Comparison of ENCODE assay signal across 35 cellular contexts in the genomic region with DNA sequence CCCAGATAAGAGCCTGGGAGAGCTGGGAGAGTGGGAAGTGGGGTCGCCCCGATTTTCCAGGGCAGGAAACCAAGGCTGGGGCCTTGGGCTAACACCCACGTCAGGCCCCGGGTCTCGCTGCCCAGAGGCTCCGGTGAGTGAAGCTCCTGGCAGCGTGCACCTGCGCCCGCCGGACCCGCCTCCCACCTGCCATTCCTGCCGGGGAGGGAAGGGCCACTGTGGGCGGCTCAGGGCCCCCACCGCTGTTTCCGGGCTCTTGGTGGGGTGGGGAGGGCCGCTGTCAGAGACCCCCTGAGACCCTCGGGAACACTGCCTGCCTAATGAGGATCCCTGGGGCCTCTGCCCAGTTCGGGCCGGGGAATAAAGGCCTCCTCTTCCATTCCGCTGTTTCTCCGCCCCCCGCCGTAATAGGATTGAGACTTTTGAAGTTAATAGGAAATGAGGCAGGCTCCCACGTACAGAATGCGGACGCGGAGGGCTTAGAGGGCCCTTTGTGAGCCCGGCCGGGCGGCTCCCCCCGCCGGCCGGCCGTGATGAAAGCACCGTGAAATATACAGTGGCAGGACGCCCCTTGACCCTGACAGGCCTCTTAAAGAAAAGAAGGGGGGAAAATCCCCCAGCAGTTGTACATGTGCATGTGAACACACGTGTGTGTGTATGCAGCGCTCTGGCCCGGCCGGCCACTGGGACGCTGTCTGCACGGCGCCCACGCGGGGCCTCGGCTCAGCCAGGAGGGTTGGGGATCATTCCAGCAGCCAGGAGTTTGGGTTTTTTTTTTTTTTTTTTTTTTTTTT. TPM values are rescaled to one million over a fixed set of nuclear protein-coding genes. Genes with fewer than 3 reads are reported as not detected.
DNase-seq lines count a peak whose midpoint lies in the region; ATAC-seq, FAIRE-seq and TF ChIP-seq lines count a peak whose summit lies in the region.
"Had no signal": no experiment of that assay in that cellular context is flagged by ENCODE, and none has a peak within 500 bp of the region (broad histone marks: within the 10 kb centered on the region; RNA-seq: fewer than 3 reads in every experiment).

No MANE protein-coding gene starts in this region.

- POLR2A ChIA-PET in HepG2 (lab: Yijun Ruan, JAX): interaction anchor here (1.5 kb wide), 1 partner anchor 36 kb away, joined by 4 read pairs; a partner anchor contains a TSS

- H3K4me3 ChIP-seq in HepG2 (replicated peaks in 1 of 3; ENCODE audit: insufficient read depth in 1 of 3, low read depth in 2 of 3, low read length in 3 of 3) (peak overlapping the region in 1 of 3 experiments; percentile 23; a peak in 1 of 6 replicates), right lobe of liver (no peak overlapping the region)
- H3K4me3 ChIP-seq: cardiac muscle cell, hepatocyte, lung, skin epidermis, thoracic aorta, uterus had no signal

- TF ChIP-seq RAD21 in HepG2 (CRISPR knock-in tag; IDR thresholded peaks at IDR 0.05): no peak

- H3K9me3 Mint-ChIP-seq in neural crest cell: no peaks in the 10 kb centered on the region
- H3K9me3 Mint-ChIP-seq: activated CD4-positive, alpha-beta memory T cell treated with anti-CD3 and anti-CD28 coated beads for 36 hours; activated naive CD8-positive, alpha-beta T cell treated with anti-CD3 and anti-CD28 coated beads, Interleukin-2, amount 50 U/mL, for 24 hours; naive thymus-derived CD8-positive, alpha-beta T cell had no signal

- no peak for DNase-seq in HepG2 (ENCODE audit: low spot score)
- DNase-seq in right lobe of liver: no peak
- DNase-seq in NCI-H82 (lab: John Stamatoyannopoulos, UW): peak; percentile 65
- DNase-seq in neural crest cell (ENCODE audit: low read depth, low spot score): no peak
- no peak for DNase-seq in stimulated activated naive CD4-positive, alpha-beta T cell (lab: John Stamatoyannopoulos, UW)
- DNase-seq in RPMI8226: no peak
- DNase-seq: activated CD4-positive, alpha-beta memory T cell treated with anti-CD3 and anti-CD28 coated beads for 36 hours; activated CD8-positive, alpha-beta memory T cell treated with anti-CD3 and anti-CD28 coated beads, Interleukin-2, amount 50 U/mL, for 4 hours; activated naive CD4-positive, alpha-beta T cell; activated naive CD8-positive, alpha-beta T cell treated with anti-CD3 and anti-CD28 coated beads, Interleukin-2, amount 50 U/mL, for 24 hours; C1 segment of cervical spinal cord; DMS79; effector CD8-positive, alpha-beta T cell; GF-D8; kidney glomerular epithelial cell; naive thymus-derived CD8-positive, alpha-beta T cell; NCI-H446; NCI-H774; stimulated activated naive CD8-positive, alpha-beta T cell treated with anti-CD3 and anti-CD28 coated beads, Interleukin-15, Interleukin-2, amounts not matched to agents 100 U/mL and 50 U/mL, for 24 hours; uterus had no signal

- TF ChIP-seq POLR2A in HepG2 (IDR thresholded peaks at IDR 0.05; ENCODE audit: insufficient read depth in 1 of 2, low read depth in 2 of 2, low read length in 2 of 2): no peak
- no peak for TF ChIP-seq POLR2A in right lobe of liver (IDR thresholded peaks at IDR 0.05)

- no peaks in the 10 kb centered on the region for H3K79me2 ChIP-seq in HepG2 (ENCODE audit: insufficient read depth, low read length)
- H3K79me2 ChIP-seq: hepatocyte had no signal

- H3K9me3 ChIP-seq in HepG2 (ENCODE audit: low read length) (no peaks in the 10 kb centered on the region), right lobe of liver (no peaks in the 10 kb centered on the region)
- H3K9me3 ChIP-seq: Caco-2, thoracic aorta, uterus had no signal

- ATAC-seq in HepG2: no peak
- no peak for ATAC-seq in right lobe of liver
- no peak for ATAC-seq in HG03342 (IDR thresholded peaks at IDR 0.05; ENCODE audit: unreplicated experiment)
- ATAC-seq: activated CD4-positive, CD25-positive, alpha-beta regulatory T cell treated with anti-CD3 and anti-CD28 coated beads, Interleukin-2, amount 50 U/mL, for 24 hours; activated naive CD8-positive, alpha-beta T cell treated with anti-CD3 and anti-CD28 coated beads, Interleukin-2, amount 50 U/mL, for 24 hours; naive thymus-derived CD8-positive, alpha-beta T cell; stimulated activated naive CD8-positive, alpha-beta T cell treated with anti-CD3 and anti-CD28 coated beads, Interleukin-15, Interleukin-2, amounts not matched to agents 100 U/mL and 50 U/mL, for 24 hours had no signal

- H3K27ac ChIP-seq in HepG2 (ENCODE audit: extremely low read length, insufficient read depth, low read length) (no peak overlapping the region), right lobe of liver (no peak overlapping the region)
- H3K27ac ChIP-seq: cardiac muscle cell, epithelial cell of prostate, hepatocyte, skin epidermis, thoracic aorta, uterus had no signal

- H3K4me2 ChIP-seq in HepG2 (ENCODE audit: low read depth, low read length): peak overlapping the region; percentile 36
- H3K4me2 ChIP-seq: hepatocyte had no signal

- H3K4me1 Mint-ChIP-seq in neural crest cell: peaks cover 20% of the 10 kb centered on the region

- TF ChIP-seq CTCF in HepG2 (CRISPR knock-in tag; IDR thresholded peaks at IDR 0.05) (no peak), right lobe of liver (IDR thresholded peaks at IDR 0.05) (no peak), neural crest cell (conservative IDR thresholded peaks at IDR 0.05) (no peak)

- CTCF ChIA-PET in HepG2 (lab: Yijun Ruan, JAX; ENCODE audit: low intra/inter-chr PET ratio, low total read pairs): no interaction called here

- no peak overlapping the region for H3K9ac ChIP-seq in HepG2 (ENCODE audit: insufficient read depth, low read depth, low read length)

- intact Hi-C loops in HepG2 (cut with micrococcal nuclease; ENCODE audit: unreplicated experiment) (loop anchor here (5.0 kb wide), 2 partner anchors 33 to 53 kb away; a partner anchor contains a TSS), right lobe of liver (cut with DNase I) (no loop called here)

- H4K20me1 ChIP-seq in HepG2 (ENCODE audit: insufficient read depth, low read length): no peaks in the 10 kb centered on the region

- 24% methylated on average over 29 of the region's 46 CpGs for WGBS in HepG2 (ENCODE audit: low lambda C conversion rate)
- 41% methylated on average over 20 of the region's 46 CpGs for WGBS in right lobe of liver (ENCODE audit: insufficient coverage, low coverage, low lambda C conversion rate, missing lambda C conversion rate)

- H3K4me1 ChIP-seq in HepG2 (ENCODE audit: insufficient read depth, low read length) (peaks cover 62% of the 10 kb centered on the region), right lobe of liver (peaks cover 0 to 7% (median 0%) of the 10 kb centered on the region in 4 donors)

- TF ChIP-seq EP300 in HepG2 (IDR thresholded peaks at IDR 0.05; ENCODE audit: low read depth in 2 of 2, low read length in 2 of 2): no peak
- no peak for TF ChIP-seq EP300 in HepG2 (CRISPR knock-in tag; IDR thresholded peaks at IDR 0.05; ENCODE audit: borderline replicate concordance)

- H3K27me3 ChIP-seq in HepG2 (ENCODE audit: control insufficient read depth in 1 of 2, insufficient read depth in 2 of 2, low read length in 2 of 2) (peaks cover 8 to 41% of the 10 kb centered on the region in 2 experiments), right lobe of liver (no peaks in the 10 kb centered on the region)

- in situ Hi-C loops in HepG2 (cut with HindIII; ENCODE audit: extremely low pct_ligation_motif_present, low pct_unique_long_range_greater_than_20kb): loop anchor here (5.0 kb wide), 1 partner anchor 37 kb away; no protein-coding TSS in a partner anchor

- H3K36me3 Mint-ChIP-seq in neural crest cell (ENCODE audit: low read depth): no peaks in the 10 kb centered on the region
- H3K36me3 Mint-ChIP-seq: activated CD4-positive, alpha-beta memory T cell treated with anti-CD3 and anti-CD28 coated beads for 36 hours had no signal

- H3K36me3 ChIP-seq in HepG2 (replicated peaks in 1 of 2; ENCODE audit: control insufficient read depth in 1 of 2, insufficient read depth in 2 of 2, low read length in 2 of 2) (no peaks in the 10 kb centered on the region), right lobe of liver (no peaks in the 10 kb centered on the region)
- H3K36me3 ChIP-seq: cardiac muscle cell, thoracic aorta, uterus had no signal

- no peak overlapping the region for H2AFZ ChIP-seq in HepG2 (ENCODE audit: low read length)
- H2AFZ ChIP-seq: hepatocyte had no signal

- H3K27ac Mint-ChIP-seq in neural crest cell (ENCODE audit: unreplicated experiment): no peak overlapping the region
- H3K27ac Mint-ChIP-seq: activated CD4-positive, alpha-beta memory T cell treated with anti-CD3 and anti-CD28 coated beads for 36 hours; activated naive CD8-positive, alpha-beta T cell treated with anti-CD3 and anti-CD28 coated beads, Interleukin-2, amount 50 U/mL, for 24 hours had no signal

- peak overlapping the region; percentile 41 for H3K4me3 Mint-ChIP-seq in neural crest cell
- H3K4me3 Mint-ChIP-seq: activated CD4-positive, alpha-beta memory T cell treated with anti-CD3 and anti-CD28 coated beads for 36 hours; activated naive CD8-positive, alpha-beta T cell treated with anti-CD3 and anti-CD28 coated beads, Interleukin-2, amount 50 U/mL, for 24 hours; naive thymus-derived CD8-positive, alpha-beta T cell had no signal

- no peak for FAIRE-seq in HepG2 (lab: Jason Lieb, UNC)
- FAIRE-seq: astrocyte, colon had no signal

- BruUV-seq in HepG2 (replicated peaks; lab: Mats Ljungman, UMichigan): no TSS peak

- H3K27me3 Mint-ChIP-seq in neural crest cell (ENCODE audit: low read depth): peaks cover 30% of the 10 kb centered on the region

RNA-seq across cellular contexts. Expression of gene EFNA2, which starts 33.2 kb away (rescaled TPM):
- total RNA-seq in HepG2 (2016; rRNA removed; fragmentation: Illumina TruSeq; extraction: Trizol) (4.3 and 9.9 TPM in 2 replicates), right lobe of liver (10 to 100 TPM in 1 of 6 experiments, 1 to 10 TPM in 5; 4.2 to 10.3 (median 5.6) TPM), neural crest cell (28.0 and 31.0 TPM in 2 replicates)
- total RNA-seq in HepG2 (2016; cell fraction: cytosol; rRNA removed; fragmentation: Illumina TruSeq; extraction: Trizol; ENCODE audit: low read depth): 15.0 and 18.4 TPM in 2 replicates
- total RNA-seq in HepG2 (2016; cell fraction: insoluble cytoplasmic fraction; rRNA removed; fragmentation: Illumina TruSeq; extraction: Trizol): 5.2 and 11.1 TPM in 2 replicates
- total RNA-seq in HepG2 (2016; cell fraction: membrane; rRNA removed; fragmentation: Illumina TruSeq; extraction: Trizol): 27.1 and 33.2 TPM in 2 replicates
- total RNA-seq in HepG2 (2016; cell fraction: nucleus; rRNA removed; fragmentation: Illumina TruSeq; extraction: Trizol): 3.7 and 6.5 TPM in 2 replicates
- 6.0 and 11.1 TPM in 2 replicates for polyA plus RNA-seq in HepG2 (2011; rRNA removed)
- polyA plus RNA-seq in HepG2 (2011; cell fraction: cytosol; rRNA removed): 7.3 and 14.1 TPM in 2 replicates
- 17.9 and 19.5 TPM in 2 replicates for polyA plus RNA-seq in HepG2 (2011; cell fraction: nucleus; rRNA removed)
- 6.4 and 6.8 TPM in 2 replicates for polyA plus RNA-seq in HepG2 (2012)
- polyA plus RNA-seq in HepG2 (2016; cell fraction: cytosol; fragmentation: Illumina TruSeq; extraction: Trizol; ENCODE audit: low read depth): 17.9 and 19.1 TPM in 2 replicates
- polyA plus RNA-seq in HepG2 (2016; cell fraction: insoluble cytoplasmic fraction; fragmentation: Illumina TruSeq; extraction: Trizol; ENCODE audit: low read depth): 7.9 and 11.2 TPM in 2 replicates
- polyA plus RNA-seq in HepG2 (2016; cell fraction: membrane; fragmentation: Illumina TruSeq; extraction: Trizol; ENCODE audit: low read depth): 27.7 and 33.0 TPM in 2 replicates
- 11.7 and 13.4 TPM in 2 replicates for polyA plus RNA-seq in HepG2 (2016; cell fraction: nucleus; fragmentation: Illumina TruSeq; extraction: Trizol; ENCODE audit: insufficient read depth, low read depth)
- 0.28 and 20.0 TPM in 2 replicates for polyA minus RNA-seq in HepG2 (2011; rRNA and poly(A)+ RNA removed; ENCODE audit: low replicate concordance)
- 23.0 and 23.8 TPM in 2 replicates for polyA minus RNA-seq in HepG2 (2011; cell fraction: cytosol; rRNA and poly(A)+ RNA removed)
- polyA minus RNA-seq in HepG2 (2011; cell fraction: nucleus; rRNA and poly(A)+ RNA removed): 2.8 and 4.2 TPM in 2 replicates
- total RNA-seq: activated CD4-positive, alpha-beta memory T cell treated with anti-CD3 and anti-CD28 coated beads for 36 hours; mononuclear cell; naive thymus-derived CD8-positive, alpha-beta T cell; OCI-LY7; T-helper 1 cell treated with Interleukin-12 subunit alpha and Interleukin-12 subunit beta and Interleukin-4 antibody, amounts not matched to agents 30 ng/mL and 1 ng/mL, for 36 hours; thoracic aorta had no signal
- polyA plus RNA-seq: AG04450; lung; naive thymus-derived CD8-positive, alpha-beta T cell had no signal

RNA-seq across cellular contexts. Expression of gene FAM174C, which starts 43.5 kb away (rescaled TPM):
- total RNA-seq in HepG2 (2016; rRNA removed; fragmentation: Illumina TruSeq; extraction: Trizol) (21.9 and 31.3 TPM in 2 replicates), right lobe of liver (100 to 1,000 TPM in 1 of 6 experiments, 10 to 100 TPM in 5; 34.0 to 103 (median 43.8) TPM), neural crest cell (33.3 and 36.6 TPM in 2 replicates)
- total RNA-seq in HepG2 (2016; cell fraction: cytosol; rRNA removed; fragmentation: Illumina TruSeq; extraction: Trizol; ENCODE audit: low read depth): 67.5 and 90.2 TPM in 2 replicates
- total RNA-seq in HepG2 (2016; cell fraction: insoluble cytoplasmic fraction; rRNA removed; fragmentation: Illumina TruSeq; extraction: Trizol): 14.2 and 28.2 TPM in 2 replicates
- total RNA-seq in HepG2 (2016; cell fraction: membrane; rRNA removed; fragmentation: Illumina TruSeq; extraction: Trizol): 57.9 and 74.3 TPM in 2 replicates
- 18.6 and 22.9 TPM in 2 replicates for total RNA-seq in HepG2 (2016; cell fraction: nucleus; rRNA removed; fragmentation: Illumina TruSeq; extraction: Trizol)
- 19.5 and 21.2 TPM in 2 replicates for polyA plus RNA-seq in HepG2 (2011; rRNA removed)
- 21.0 and 42.4 TPM in 2 replicates for polyA plus RNA-seq in HepG2 (2011; cell fraction: cytosol; rRNA removed)
- polyA plus RNA-seq in HepG2 (2011; cell fraction: nucleus; rRNA removed): 45.8 and 49.4 TPM in 2 replicates
- 14.1 and 18.2 TPM in 2 replicates for polyA plus RNA-seq in HepG2 (2012)
- 104 and 136 TPM in 2 replicates for polyA plus RNA-seq in HepG2 (2016; cell fraction: cytosol; fragmentation: Illumina TruSeq; extraction: Trizol; ENCODE audit: low read depth)
- polyA plus RNA-seq in HepG2 (2016; cell fraction: insoluble cytoplasmic fraction; fragmentation: Illumina TruSeq; extraction: Trizol; ENCODE audit: low read depth): 24.1 and 30.7 TPM in 2 replicates
- 78.9 and 88.8 TPM in 2 replicates for polyA plus RNA-seq in HepG2 (2016; cell fraction: membrane; fragmentation: Illumina TruSeq; extraction: Trizol; ENCODE audit: low read depth)
- 43.0 and 56.8 TPM in 2 replicates for polyA plus RNA-seq in HepG2 (2016; cell fraction: nucleus; fragmentation: Illumina TruSeq; extraction: Trizol; ENCODE audit: insufficient read depth, low read depth)
- polyA minus RNA-seq in HepG2 (2011; rRNA and poly(A)+ RNA removed; ENCODE audit: low replicate concordance): 15.5 and 24.8 TPM in 2 replicates
- 9.4 and 11.7 TPM in 2 replicates for polyA minus RNA-seq in HepG2 (2011; cell fraction: cytosol; rRNA and poly(A)+ RNA removed)
- polyA minus RNA-seq in HepG2 (2011; cell fraction: nucleus; rRNA and poly(A)+ RNA removed): 6.5 and 6.8 TPM in 2 replicates

RNA-seq across cellular contexts. Expression of gene CIRBP, which starts 49.7 kb away (rescaled TPM):
- total RNA-seq in HepG2 (2016; rRNA removed; fragmentation: Illumina TruSeq; extraction: Trizol) (133 and 135 TPM in 2 replicates), right lobe of liver (100 to 1,000 TPM in 2 of 6 experiments, 10 to 100 TPM in 4; 69.2 to 111 (median 89.5) TPM), neural crest cell (414 and 421 TPM in 2 replicates)
- 96.6 and 116 TPM in 2 replicates for total RNA-seq in HepG2 (2016; cell fraction: cytosol; rRNA removed; fragmentation: Illumina TruSeq; extraction: Trizol; ENCODE audit: low read depth)
- 122 and 153 TPM in 2 replicates for total RNA-seq in HepG2 (2016; cell fraction: insoluble cytoplasmic fraction; rRNA removed; fragmentation: Illumina TruSeq; extraction: Trizol)
- 83.7 and 88.2 TPM in 2 replicates for total RNA-seq in HepG2 (2016; cell fraction: membrane; rRNA removed; fragmentation: Illumina TruSeq; extraction: Trizol)
- total RNA-seq in HepG2 (2016; cell fraction: nucleus; rRNA removed; fragmentation: Illumina TruSeq; extraction: Trizol): 100 and 108 TPM in 2 replicates
- 140 and 177 TPM in 2 replicates for polyA plus RNA-seq in HepG2 (2011; rRNA removed)
- 120 and 152 TPM in 2 replicates for polyA plus RNA-seq in HepG2 (2011; cell fraction: cytosol; rRNA removed)
- 887 and 1,037 TPM in 2 replicates for polyA plus RNA-seq in HepG2 (2011; cell fraction: nucleus; rRNA removed)
- 154 and 221 TPM in 2 replicates for polyA plus RNA-seq in HepG2 (2012)
- polyA plus RNA-seq in HepG2 (2016; cell fraction: cytosol; fragmentation: Illumina TruSeq; extraction: Trizol; ENCODE audit: low read depth): 39.2 and 45.5 TPM in 2 replicates
- polyA plus RNA-seq in HepG2 (2016; cell fraction: insoluble cytoplasmic fraction; fragmentation: Illumina TruSeq; extraction: Trizol; ENCODE audit: low read depth): 156 and 182 TPM in 2 replicates
- 63.6 and 72.0 TPM in 2 replicates for polyA plus RNA-seq in HepG2 (2016; cell fraction: membrane; fragmentation: Illumina TruSeq; extraction: Trizol; ENCODE audit: low read depth)
- 293 and 318 TPM in 2 replicates for polyA plus RNA-seq in HepG2 (2016; cell fraction: nucleus; fragmentation: Illumina TruSeq; extraction: Trizol; ENCODE audit: insufficient read depth, low read depth)
- polyA minus RNA-seq in HepG2 (2011; rRNA and poly(A)+ RNA removed; ENCODE audit: low replicate concordance): 38.8 and 49.7 TPM in 2 replicates
- 32.8 and 38.9 TPM in 2 replicates for polyA minus RNA-seq in HepG2 (2011; cell fraction: cytosol; rRNA and poly(A)+ RNA removed)
- 106 and 131 TPM in 2 replicates for polyA minus RNA-seq in HepG2 (2011; cell fraction: nucleus; rRNA and poly(A)+ RNA removed)
